In genomic region chr20:58246346-58246745, GRCh38 we compare ENCODE assay signal across 12 cellular contexts. TPM values are rescaled to one million over a fixed set of nuclear protein-coding genes. Genes with fewer than 3 reads are reported as not detected.
DNase-seq lines count a peak whose midpoint lies in the region; ATAC-seq and TF ChIP-seq lines count a peak whose summit lies in the region.
"Had no signal": no experiment of that assay in that cellular context is flagged by ENCODE, and none has a peak within 500 bp of the region (broad histone marks: within the 10 kb centered on the region; RNA-seq: fewer than 3 reads in every experiment).

No MANE protein-coding gene starts in this region.

- H3K9me3 Mint-ChIP-seq in nephron: no peaks in the 10 kb centered on the region
- H3K9me3 Mint-ChIP-seq: central memory CD8-positive, alpha-beta T cell had no signal

- DNase-seq in GF-D8 (lab: John Stamatoyannopoulos, UW) (peak; percentile 8), M059J (ENCODE audit: low read depth) (peak; percentile 42), dermis blood vessel endothelial cell (peak; percentile 72), substantia nigra (lab: John Stamatoyannopoulos, UW) (no peak)
- DNase-seq in activated T-cell treated with anti-CD3 and anti-CD28 coated beads, Interleukin-2, amount 50 U/mL, for 48 hours: no peak
- DNase-seq: activated CD4-positive, alpha-beta T cell treated with anti-CD3 and anti-CD28 coated beads for 1 hour; NCI-H226; stimulated activated CD4-positive, alpha-beta T cell treated with anti-CD3 and anti-CD28 coated beads, Interleukin-4, amount 100 ng/mL, for 4 hours had no signal

- H3K36me3 Mint-ChIP-seq in nephron (ENCODE audit: low read depth): peaks cover 75% of the 10 kb centered on the region

- no peak for ATAC-seq in GM21786 (IDR thresholded peaks at IDR 0.05; ENCODE audit: unreplicated experiment)

- peaks cover 10% of the 10 kb centered on the region for H3K4me1 Mint-ChIP-seq in nephron
- H3K4me1 Mint-ChIP-seq: central memory CD8-positive, alpha-beta T cell had no signal

- no peak overlapping the region for H3K4me3 Mint-ChIP-seq in nephron
- H3K4me3 Mint-ChIP-seq: central memory CD8-positive, alpha-beta T cell had no signal

- peaks cover 12% of the 10 kb centered on the region for H3K27me3 Mint-ChIP-seq in nephron (ENCODE audit: low read depth)
- H3K27me3 Mint-ChIP-seq: central memory CD8-positive, alpha-beta T cell had no signal

- peak; percentile 18 to 37 (median 23) for TF ChIP-seq CTCF in nephron (IDR thresholded peaks at IDR 0.05; ENCODE audit: unreplicated experiment in 3 of 3)

- H3K27ac ChIP-seq in substantia nigra (ENCODE audit: low read depth, low read length, poor library complexity, severe bottlenecking): no peak overlapping the region

- H3K27ac Mint-ChIP-seq in nephron: no peak overlapping the region

RNA-seq across cellular contexts. Expression of gene ANKRD60, which starts 17.9 kb away (rescaled TPM):
- not detected in 2 replicates for total RNA-seq in M059J (2014; rRNA removed; shearing (Covaris generic))
- total RNA-seq in dermis blood vessel endothelial cell: 0.09 TPM in 1 of 2 replicates, not detected in the other
- total RNA-seq: lower leg skin had no signal

Comparison
In these comparisons a context has a peak if more than half of its experiments do, and no peak if none do; other contexts are left out.
1. DNase-seq: peak in GF-D8 (single experiment), M059J (single experiment) and dermis blood vessel endothelial cell (single experiment); none in substantia nigra (0 of 49) and activated T-cell treated with anti-CD3 and anti-CD28 coated beads, Interleukin-2, amount 50 U/mL, for 48 hours (0 of 2).